Comparison of ENCODE assay signal across 19 cellular contexts in genomic region chr10:3549118-3549517, GRCh38.
DNase-seq lines count a peak whose midpoint lies in the region; ATAC-seq, FAIRE-seq and TF ChIP-seq lines count a peak whose summit lies in the region.
"Had no signal": no experiment of that assay in that cellular context is flagged by ENCODE, and none has a peak within 500 bp of the region (broad histone marks: within the 10 kb centered on the region; RNA-seq: fewer than 3 reads in every experiment).

No MANE protein-coding gene starts in this region.

- H3K14ac ChIP-seq in IMR-90 (replicated peaks; ENCODE audit: low read depth, low read length) = peak overlapping the region; percentile 75

- H3K27me3 ChIP-seq in IMR-90 (ENCODE audit: control insufficient read depth, insufficient read depth, low read length) (no peaks in the 10 kb centered on the region), astrocyte (ENCODE audit: insufficient read depth, low read length) (no peaks in the 10 kb centered on the region), tibial artery (no peaks in the 10 kb centered on the region)

- TF ChIP-seq POLR2A in IMR-90 (IDR thresholded peaks at IDR 0.05; ENCODE audit: low read depth, low read length) = no peak

- peaks cover 2% of the 10 kb centered on the region for H3K36me3 Mint-ChIP-seq in astrocyte (ENCODE audit: low read depth, unreplicated experiment)
- H3K36me3 Mint-ChIP-seq in stimulated activated memory B cell treated with anti-CD40 and anti-IgM and Interleukin-4, amounts not matched to agents 10 μg/mL and 1 μg/mL and 100 μg/mL, for 72 hours = no peaks in the 10 kb centered on the region

- peak overlapping the region; percentile 37 for H4K91ac ChIP-seq in IMR-90 (ENCODE audit: insufficient read depth, low read depth, low read length)

- no peak for FAIRE-seq in astrocyte (lab: Jason Lieb, UNC)
- FAIRE-seq: GM12878, HepG2, HTR-8/SVneo had no signal

- no peaks in the 10 kb centered on the region for H3K27me3 Mint-ChIP-seq in astrocyte (ENCODE audit: low read depth, unreplicated experiment)
- H3K27me3 Mint-ChIP-seq in stimulated activated memory B cell treated with anti-CD40 and anti-IgM and Interleukin-4, amounts not matched to agents 10 μg/mL and 1 μg/mL and 100 μg/mL, for 72 hours = no peaks in the 10 kb centered on the region
- H3K27me3 Mint-ChIP-seq: CD4-positive, alpha-beta T cell had no signal

- TF ChIP-seq CTCF in IMR-90 (conservative IDR thresholded peaks at IDR 0.05; ENCODE audit: low read depth, low read length) (no peak), astrocyte (IDR thresholded peaks at IDR 0.05; ENCODE audit: insufficient read depth, low read depth, low read length) (no peak), tibial artery (IDR thresholded peaks at IDR 0.05) (no peak)

- POLR2A ChIA-PET in IMR-90 (lab: Charles Lee; ENCODE audit: unreplicated experiment) = no interaction called here

- H3K4me3 ChIP-seq in IMR-90 (ENCODE audit: insufficient read depth, low read depth, low read length) = no peak overlapping the region
- H3K4me3 ChIP-seq in astrocyte (ENCODE audit: insufficient read depth, low read depth, low read length) = no peak overlapping the region
- no peak overlapping the region for H3K4me3 ChIP-seq in tibial artery
- H3K4me3 ChIP-seq: GM12878 had no signal

- DNase-seq in NCI-H526 (lab: John Stamatoyannopoulos, UW) (peak; percentile 0 to 31), NCI-H526 treated with DMSO at 0.1 percent for 48 hours (lab: John Stamatoyannopoulos, UW) (no peak), IMR-90 (no peak), astrocyte (ENCODE audit: low read depth) (no peak), tibial artery (no peak), NCI-H187 treated with DMSO at 0.1 percent for 48 hours (lab: John Stamatoyannopoulos, UW) (no peak)
- DNase-seq: AML-193; C1 segment of cervical spinal cord; Calu3; CD4-positive, alpha-beta T cell; DMS 273 treated with DMSO at 0.1 percent for 48 hours; GOT3; H9 had no signal

- H3K79me1 ChIP-seq in IMR-90 (ENCODE audit: low read depth in 1 of 2, low read length in 2 of 2) = no peaks in the 10 kb centered on the region

- H3K23ac ChIP-seq in IMR-90 (ENCODE audit: low read depth, low read length) = peak overlapping the region; percentile 62; the same call in 1 of the 2 replicates

- no TSS peak for BruUV-seq in IMR-90 (replicated peaks; lab: Mats Ljungman, UMichigan)

- H3K9me1 ChIP-seq in IMR-90 (ENCODE audit: insufficient read depth, low read length) = no peaks in the 10 kb centered on the region; the same call in 1 of the 2 replicates

- peak overlapping the region; percentile 42 for H3K4ac ChIP-seq in IMR-90 (ENCODE audit: low read depth, low read length)

- no peak overlapping the region for H2AFZ ChIP-seq in IMR-90 (replicated peaks; ENCODE audit: low read length, poor library complexity)
- H2AFZ ChIP-seq in astrocyte (ENCODE audit: low read depth, low read length) = no peak overlapping the region

- no peaks in the 10 kb centered on the region for H3K79me2 ChIP-seq in astrocyte (ENCODE audit: insufficient read depth, low read length)

- peak overlapping the region; percentile 83 for H2BK20ac ChIP-seq in IMR-90 (ENCODE audit: low read depth, low read length)

- no peak overlapping the region for H3K56ac ChIP-seq in IMR-90 (ENCODE audit: extremely low read depth, insufficient read depth, low read length)

- H3K4me1 ChIP-seq in IMR-90 (ENCODE audit: control insufficient read depth, insufficient read depth, low read length) (peaks cover 10% of the 10 kb centered on the region), astrocyte (ENCODE audit: insufficient read depth, low read length) (peaks cover 9% of the 10 kb centered on the region), tibial artery (peaks cover 0 to 17% (median 5%) of the 10 kb centered on the region in 4 donors)

- WGBS in IMR-90 (ENCODE audit: extremely low coverage in 2 of 2, insufficient read length in 1 of 2), 2 experiments = 100% methylated on average over 2 of the region's 4 CpGs; no CpG with 5 or more reads in 1 of the 2 experiments

- H4K20me1 ChIP-seq in IMR-90 (ENCODE audit: insufficient read depth, low read length) = no peaks in the 10 kb centered on the region
- H4K20me1 ChIP-seq in astrocyte (ENCODE audit: insufficient read depth, low read length) = no peaks in the 10 kb centered on the region

- in situ Hi-C loops in IMR-90 (cut with MboI; ENCODE audit: low sequenced_read_pairs) = no loop called here

- H2AK5ac ChIP-seq in IMR-90 (ENCODE audit: low read depth, low read length) = 0 out of 2 replicates have a peak overlapping the region, but pooled peaks have one; percentile 56

- H3K9me3 Mint-ChIP-seq in astrocyte (ENCODE audit: unreplicated experiment) = peaks cover 7% of the 10 kb centered on the region
- H3K9me3 Mint-ChIP-seq in stimulated activated memory B cell treated with anti-CD40 and anti-IgM and Interleukin-4, amounts not matched to agents 10 μg/mL and 1 μg/mL and 100 μg/mL, for 72 hours = peaks cover 3% of the 10 kb centered on the region

- H2BK15ac ChIP-seq in IMR-90 (ENCODE audit: low read depth, low read length) = peak overlapping the region; percentile 73; the same call in 2 of the 3 replicates

- H3K18ac ChIP-seq in IMR-90 (ENCODE audit: low read depth, low read length) = peak overlapping the region; percentile 67; the same call in 1 of the 2 replicates

- H2BK120ac ChIP-seq in IMR-90 (ENCODE audit: low read depth, low read length) = peak overlapping the region; percentile 93

- intact Hi-C loops in IMR-90 (cut with micrococcal nuclease) = no loop called here
- intact Hi-C loops in tibial artery (cut with DNase I; ENCODE audit: low total_unique reads) = loop anchor here (5.0 kb wide), 1 partner anchor 82 kb away; no protein-coding TSS in a partner anchor

- peak overlapping the region in 1 of 2 experiments; percentile 71; a peak in 2 of 4 replicates for H4K8ac ChIP-seq in IMR-90 (ENCODE audit: low read depth in 2 of 2, low read length in 2 of 2)

- peaks cover 3% of the 10 kb centered on the region for H3K4me1 Mint-ChIP-seq in astrocyte (ENCODE audit: low read depth, unreplicated experiment)
- peaks cover 34% of the 10 kb centered on the region for H3K4me1 Mint-ChIP-seq in stimulated activated memory B cell treated with anti-CD40 and anti-IgM and Interleukin-4, amounts not matched to agents 10 μg/mL and 1 μg/mL and 100 μg/mL, for 72 hours

- dilution Hi-C loops in IMR-90 (cut with HindIII; ENCODE audit: low sequenced_read_pairs, unreplicated experiment) = no loop called here

- H3K27ac ChIP-seq in IMR-90 (ENCODE audit: insufficient read depth, low read length) (0 out of 2 replicates have a peak overlapping the region, but pooled peaks have one; percentile 27), astrocyte (ENCODE audit: low read depth, low read length) (no peak overlapping the region), tibial artery (peak overlapping the region; percentile 0 to 35)
- H3K27ac ChIP-seq: 22Rv1 had no signal

- no peak overlapping the region for H3K27ac Mint-ChIP-seq in astrocyte (ENCODE audit: unreplicated experiment)
- no peak overlapping the region for H3K27ac Mint-ChIP-seq in stimulated activated memory B cell treated with anti-CD40 and anti-IgM and Interleukin-4, amounts not matched to agents 10 μg/mL and 1 μg/mL and 100 μg/mL, for 72 hours
- H3K27ac Mint-ChIP-seq: CD4-positive, alpha-beta T cell had no signal

- no peak overlapping the region for H2AK9ac ChIP-seq in IMR-90 (replicated peaks; ENCODE audit: low read depth, low read length, poor library complexity)

- H3K9ac ChIP-seq in IMR-90 (ENCODE audit: low read depth, low read length) (no peak overlapping the region), astrocyte (ENCODE audit: low read length) (no peak overlapping the region)

- no peaks in the 10 kb centered on the region for H3K9me3 ChIP-seq in IMR-90 (ENCODE audit: control insufficient read depth, insufficient read depth, low read length)
- no peaks in the 10 kb centered on the region for H3K9me3 ChIP-seq in astrocyte (ENCODE audit: insufficient read depth, low read depth, low read length)
- H3K9me3 ChIP-seq in tibial artery = no peaks in the 10 kb centered on the region

- H3K4me3 Mint-ChIP-seq in astrocyte (ENCODE audit: unreplicated experiment) = no peak overlapping the region
- no peak overlapping the region for H3K4me3 Mint-ChIP-seq in stimulated activated memory B cell treated with anti-CD40 and anti-IgM and Interleukin-4, amounts not matched to agents 10 μg/mL and 1 μg/mL and 100 μg/mL, for 72 hours
- H3K4me3 Mint-ChIP-seq: CD4-positive, alpha-beta T cell; H9 had no signal

- no peak for ATAC-seq in IMR-90 (ENCODE audit: low read depth)
- no peak for ATAC-seq in stimulated activated memory B cell treated with anti-CD40 and anti-IgM and Interleukin-4, amounts not matched to agents 10 μg/mL and 1 μg/mL and 100 μg/mL, for 72 hours
- no peak for ATAC-seq in GM18858 (IDR thresholded peaks at IDR 0.05; ENCODE audit: unreplicated experiment)
- ATAC-seq: GM12878, HepG2 had no signal

- H4K5ac ChIP-seq in IMR-90 (ENCODE audit: low read depth, low read length) = peak overlapping the region; percentile 47; the same call in 1 of the 2 replicates

- CTCF ChIA-PET in IMR-90 (lab: Yijun Ruan, JAX) = no interaction called here

- H3K4me2 ChIP-seq in IMR-90 (ENCODE audit: low read depth, low read length) = no peak overlapping the region
- peak overlapping the region; percentile 24 for H3K4me2 ChIP-seq in astrocyte (ENCODE audit: low read length)

- peak overlapping the region; percentile 59 for H2BK5ac ChIP-seq in IMR-90 (ENCODE audit: low read depth, low read length, poor library complexity, severe bottlenecking)

- TF ChIP-seq RAD21 in IMR-90 (IDR thresholded peaks at IDR 0.05; ENCODE audit: low read length) = no peak

- H3K36me3 ChIP-seq in IMR-90 (ENCODE audit: control insufficient read depth, insufficient read depth, low read length) (no peaks in the 10 kb centered on the region), astrocyte (ENCODE audit: insufficient read depth, low read length) (no peaks in the 10 kb centered on the region), tibial artery (no peaks in the 10 kb centered on the region)

TF ChIP-seq in IMR-90, 13 proteins besides CTCF, POLR2A, EP300 and RAD21:
- TF ChIP-seq FOS (IDR thresholded peaks at IDR 0.05; ENCODE audit: low read depth, low read length) = no peak
- TF ChIP-seq SMC3 (IDR thresholded peaks at IDR 0.05; ENCODE audit: low read depth, low read length) = no peak
- TF ChIP-seq USF2 (IDR thresholded peaks at IDR 0.05; ENCODE audit: low read depth, low read length) = no peak
- TF ChIP-seq CHD1 (IDR thresholded peaks at IDR 0.05; ENCODE audit: low read depth, low read length) = no peak
- TF ChIP-seq RCOR1 (IDR thresholded peaks at IDR 0.05; ENCODE audit: insufficient replicate concordance, low read length) = no peak
- TF ChIP-seq MXI1 (IDR thresholded peaks at IDR 0.05; ENCODE audit: borderline replicate concordance, low read depth, low read length) = no peak

Comparison
In these comparisons a context has a peak if more than half of its experiments do, and no peak if none do; other contexts are left out.
1. DNase-seq: peak in NCI-H526 (2 of 2); none in NCI-H526 treated with DMSO at 0.1 percent for 48 hours (single experiment), IMR-90 (single experiment), astrocyte (single experiment), tibial artery (0 of 2) and NCI-H187 treated with DMSO at 0.1 percent for 48 hours (single experiment).